In genomic region chr7:152158801-152159587, GRCh38 we compare ENCODE assay signal across 8 cellular contexts.
DNase-seq lines count a peak whose midpoint lies in the region; ATAC-seq and TF ChIP-seq lines count a peak whose summit lies in the region.

No MANE protein-coding gene starts in this region.

- no peaks in the 10 kb centered on the region for H3K4me1 ChIP-seq in transverse colon

- H3K4me1 Mint-ChIP-seq in activated naive CD4-positive, alpha-beta T cell treated with anti-CD3 and anti-CD28 coated beads, Interleukin-2, amount 10 ng/mL, durations not matched to agents 7 days and 5 days = peaks cover 14% of the 10 kb centered on the region

- TF ChIP-seq CTCF in transverse colon (IDR thresholded peaks at IDR 0.05) = no peak

- peak overlapping the region; percentile 68 for H3K27ac Mint-ChIP-seq in activated naive CD4-positive, alpha-beta T cell treated with anti-CD3 and anti-CD28 coated beads, Interleukin-2, amount 10 ng/mL, durations not matched to agents 7 days and 5 days

- H3K36me3 Mint-ChIP-seq in activated naive CD4-positive, alpha-beta T cell treated with anti-CD3 and anti-CD28 coated beads, Interleukin-2, amount 10 ng/mL, durations not matched to agents 7 days and 5 days = peaks cover 74% of the 10 kb centered on the region

- H3K27ac ChIP-seq in transverse colon = peak overlapping the region in 1 of 4 donors; percentile 66

- no peaks in the 10 kb centered on the region for H3K27me3 ChIP-seq in transverse colon

- intact Hi-C loops in transverse colon (cut with DNase I; ENCODE audit: low total_unique reads) = no loop called here

- in situ Hi-C loops in transverse colon (cut with MboI; ENCODE audit: low pct_ligation_motif_present in 1 of 4, low pct_unique_long_range_greater_than_20kb in 1 of 4, low sequenced_read_pairs in 3 of 4) = no loop called here

- no peak overlapping the region for H3K4me3 Mint-ChIP-seq in activated naive CD4-positive, alpha-beta T cell treated with anti-CD3 and anti-CD28 coated beads, Interleukin-2, amount 10 ng/mL, durations not matched to agents 7 days and 5 days

- H3K9me3 Mint-ChIP-seq in activated naive CD4-positive, alpha-beta T cell treated with anti-CD3 and anti-CD28 coated beads, Interleukin-2, amount 10 ng/mL, durations not matched to agents 7 days and 5 days = no peaks in the 10 kb centered on the region

- ATAC-seq in HG02970 (IDR thresholded peaks at IDR 0.05; ENCODE audit: low FRiP score, unreplicated experiment) = peak; percentile 81

- no peaks in the 10 kb centered on the region for H3K9me3 ChIP-seq in transverse colon

- H3K27me3 Mint-ChIP-seq in activated naive CD4-positive, alpha-beta T cell treated with anti-CD3 and anti-CD28 coated beads, Interleukin-2, amount 10 ng/mL, durations not matched to agents 7 days and 5 days = no peaks in the 10 kb centered on the region

- DNase-seq in activated naive CD4-positive, alpha-beta T cell treated with anti-CD3 and anti-CD28 coated beads, Interleukin-2, amount 10 ng/mL, durations not matched to agents 7 days and 5 days = no peak
- DNase-seq in activated naive CD4-positive, alpha-beta T cell (lab: John Stamatoyannopoulos, UW) = no peak
- DNase-seq in RPMI8226 (peak; percentile 92), transverse colon (peak; percentile 31), mesenteric fat pad (ENCODE audit: low spot score) (no peak), NCI-H187 (lab: John Stamatoyannopoulos, UW) (no peak)
- no peak for DNase-seq in stimulated activated naive CD4-positive, alpha-beta T cell treated with Interleukin-2 at 50 U/mL for 16 hours (lab: John Stamatoyannopoulos, UW)

- no peak for TF ChIP-seq EP300 in transverse colon (IDR thresholded peaks at IDR 0.05; ENCODE audit: low read depth)

- TF ChIP-seq POLR2A in transverse colon (IDR thresholded peaks at IDR 0.05) = no peak

- WGBS in transverse colon (ENCODE audit: low coverage in 1 of 2), 2 donors = 79 to 84% methylated on average over 6 to 11 of the region's 11 CpGs

- H3K36me3 ChIP-seq in transverse colon = peaks cover 0 to 80% (median 32%) of the 10 kb centered on the region in 4 donors

- H3K4me3 ChIP-seq in transverse colon = no peak overlapping the region

- CTCF ChIA-PET in activated naive CD4-positive, alpha-beta T cell treated with anti-CD3 and anti-CD28 coated beads, Interleukin-2, amount 10 ng/mL, durations not matched to agents 7 days and 5 days (lab: Charles Lee) = interaction anchor here (2.1 kb wide), 1 partner anchor 14 kb away, joined by 8 read pairs; no protein-coding TSS in a partner anchor

Comparison
In these comparisons a context has a peak if more than half of its experiments do, and no peak if none do; other contexts are left out.
1. DNase-seq: peak in RPMI8226 (single experiment) and transverse colon (single experiment); none in activated naive CD4-positive, alpha-beta T cell treated with anti-CD3 and anti-CD28 coated beads, Interleukin-2, amount 10 ng/mL, durations not matched to agents 7 days and 5 days (single experiment), activated naive CD4-positive, alpha-beta T cell (0 of 4), stimulated activated naive CD4-positive, alpha-beta T cell treated with Interleukin-2 at 50 U/mL for 16 hours (single experiment), mesenteric fat pad (single experiment) and NCI-H187 (0 of 2).